27 cellular contexts compared by ENCODE assay signal in the genomic region with DNA sequence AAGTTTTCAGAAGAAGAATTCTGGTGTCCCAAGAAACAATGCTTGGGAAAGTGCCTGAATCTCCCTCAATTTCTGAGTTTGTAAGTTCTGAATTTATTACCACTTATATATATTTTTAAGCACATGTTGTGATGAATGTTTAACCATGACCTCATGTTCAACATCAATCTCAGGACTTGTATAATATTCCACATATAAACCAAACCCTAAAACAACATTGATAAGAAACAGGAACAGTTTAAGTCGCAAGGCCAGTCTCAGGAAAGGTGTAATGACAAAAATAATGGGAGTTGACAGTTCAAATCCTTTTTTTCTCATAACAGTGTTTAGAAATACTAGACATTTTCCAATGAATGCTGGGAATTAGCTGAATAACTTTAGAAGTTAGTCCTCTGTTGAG.
"Had no signal": no experiment of that assay in that cellular context is flagged by ENCODE, and none has a peak within 500 bp of the region (broad histone marks: within the 10 kb centered on the region; RNA-seq: fewer than 3 reads in every experiment).

No MANE protein-coding gene starts in this region.

- H3K36me3 ChIP-seq: ascending aorta, breast epithelium, esophagus squamous epithelium, gastroesophageal sphincter had no signal

- H3K4me3 ChIP-seq: ascending aorta, breast epithelium, coronary artery, dorsolateral prefrontal cortex, esophagus squamous epithelium, gastroesophageal sphincter had no signal

- H3K4me1 ChIP-seq: breast epithelium had no signal

- H3K27me3 ChIP-seq: ascending aorta, breast epithelium, dorsolateral prefrontal cortex, esophagus squamous epithelium, gastroesophageal sphincter had no signal

- ATAC-seq: activated naive CD4-positive, alpha-beta T cell treated with anti-CD3 and anti-CD28 coated beads, Interleukin-2, amount 50 U/mL, for 72 hours; activated T-cell treated with anti-CD3 and anti-CD28 coated beads, Interleukin-2, amount 50 U/mL, for 72 hours; gastroesophageal sphincter; WTC11 had no signal

- H3K27ac ChIP-seq: ascending aorta, breast epithelium, coronary artery, dorsolateral prefrontal cortex, epithelial cell of prostate, esophagus squamous epithelium, gastroesophageal sphincter, VCaP had no signal

- DNase-seq: activated CD4-positive, alpha-beta memory T cell treated with anti-CD3 and anti-CD28 coated beads, Interleukin-2, amount 10 ng/mL, durations not matched to agents 7 days and 5 days; activated CD4-positive, alpha-beta T cell treated with anti-CD3 and anti-CD28 coated beads for 1 hour; activated CD4-positive, alpha-beta T cell treated with anti-CD3 and anti-CD28 coated beads for 4 hours; activated CD4-positive, alpha-beta T cell treated with anti-CD3 and anti-CD28 coated beads, Interleukin-2, amount 10 ng/mL, durations not matched to agents 7 days and 5 days; activated CD4-positive, alpha-beta T cell treated with anti-CD3 and anti-CD28 coated beads, Interleukin-2, amount 50 U/mL, for 4 hours; activated CD8-positive, alpha-beta memory T cell treated with anti-CD3 and anti-CD28 coated beads, Interleukin-2, amount 50 U/mL, for 48 hours; activated gamma-delta T cell; activated naive CD4-positive, alpha-beta T cell; activated naive CD4-positive, alpha-beta T cell treated with anti-CD3 and anti-CD28 coated beads, Interleukin-2, amount 10 ng/mL, durations not matched to agents 7 days and 5 days; activated naive CD8-positive, alpha-beta T cell treated with anti-CD3 and anti-CD28 coated beads, Interleukin-2, amount 10 ng/mL, durations not matched to agents 7 days and 5 days; activated T-cell treated with anti-CD3 and anti-CD28 coated beads for 4 hours; activated T-cell treated with anti-CD3 and anti-CD28 coated beads, Interleukin-2, amount 50 U/mL, for 24 hours; activated T-cell treated with anti-CD3 and anti-CD28 coated beads, Interleukin-2, amount 50 U/mL, for 72 hours; dorsolateral prefrontal cortex; effector memory CD4-positive, alpha-beta T cell; endodermal cell; esophagus squamous epithelium; foreskin melanocyte; T-helper 2 cell had no signal

- H3K9me3 ChIP-seq: ascending aorta, breast epithelium, esophagus squamous epithelium, gastroesophageal sphincter had no signal
